Comparison of ENCODE assay signal across 10 cellular contexts in genomic region chr2:127423880-127424279, GRCh38. TPM values are rescaled to one million over a fixed set of nuclear protein-coding genes. Genes with fewer than 3 reads are reported as not detected.
DNase-seq lines count a peak whose midpoint lies in the region; ATAC-seq, FAIRE-seq and TF ChIP-seq lines count a peak whose summit lies in the region.
"Had no signal": no experiment of that assay in that cellular context is flagged by ENCODE, and none has a peak within 500 bp of the region (broad histone marks: within the 10 kb centered on the region; RNA-seq: fewer than 3 reads in every experiment).

No MANE protein-coding gene starts in this region.

- H3K27me3 Mint-ChIP-seq in CD4-positive, alpha-beta T cell, result peaks cover 50% of the 10 kb centered on the region
- H3K27me3 Mint-ChIP-seq in naive thymus-derived CD8-positive, alpha-beta T cell, result peaks cover 14 to 58% (median 37%) of the 10 kb centered on the region in 5 donors

- no peaks in the 10 kb centered on the region for H4K20me1 ChIP-seq in Loucy (ENCODE audit: insufficient read depth, low read length, poor library complexity, severe bottlenecking)

- DNase-seq in CD4-positive, alpha-beta T cell, result no peak
- DNase-seq in adipocyte (ENCODE audit: low read depth) (no peak), RCC 7860 (ENCODE audit: low spot score) (no peak), NCI-H2081 treated with DMSO at 0.1 percent for 48 hours (lab: John Stamatoyannopoulos, UW) (no peak), NCI-H1105 treated with DMSO at 0.1 percent for 48 hours (lab: John Stamatoyannopoulos, UW) (no peak)
- DNase-seq in naive thymus-derived CD8-positive, alpha-beta T cell, result no peak
- DNase-seq: NCI-H187, nucleus accumbens had no signal

- H3K4me1 Mint-ChIP-seq in CD4-positive, alpha-beta T cell (ENCODE audit: low read depth), result peaks cover 8% of the 10 kb centered on the region
- H3K4me1 Mint-ChIP-seq in naive thymus-derived CD8-positive, alpha-beta T cell, result peaks cover 2 to 16% (median 9%) of the 10 kb centered on the region in 4 donors

- no peaks in the 10 kb centered on the region for H3K36me3 Mint-ChIP-seq in CD4-positive, alpha-beta T cell (ENCODE audit: low read depth)
- peaks cover 0 to 5% (median 0%) of the 10 kb centered on the region in 3 donors for H3K36me3 Mint-ChIP-seq in naive thymus-derived CD8-positive, alpha-beta T cell

- no peaks in the 10 kb centered on the region for H3K79me2 ChIP-seq in Loucy (ENCODE audit: insufficient read depth, low read length)

- no peaks in the 10 kb centered on the region for H3F3A ChIP-seq in Loucy (ENCODE audit: low read depth)

- peak overlapping the region; percentile 12 for H3K4me3 Mint-ChIP-seq in CD4-positive, alpha-beta T cell
- H3K4me3 Mint-ChIP-seq in naive thymus-derived CD8-positive, alpha-beta T cell, result peak overlapping the region in 9 of 10 donors; percentile 5 to 63 (median 44)

- 0 out of 2 replicates have a peak overlapping the region, but pooled peaks have one; percentile 32 for H2AFZ ChIP-seq in Loucy (ENCODE audit: low read length)

- intact Hi-C loops in CD4-positive, alpha-beta T cell (cut with DNase I, micrococcal nuclease), result no loop called here

- peaks cover 29% of the 10 kb centered on the region for H3K27me3 ChIP-seq in CD4-positive, alpha-beta T cell (ENCODE audit: control insufficient read depth, insufficient read depth, low read length)
- H3K27me3 ChIP-seq in Loucy (ENCODE audit: insufficient read depth, low read length, poor library complexity, severe bottlenecking) (no peaks in the 10 kb centered on the region), adipocyte (replicated peaks; ENCODE audit: control insufficient read depth, insufficient read depth, low read length) (peaks cover 16% of the 10 kb centered on the region)

- no peaks in the 10 kb centered on the region for H3K9me3 Mint-ChIP-seq in CD4-positive, alpha-beta T cell
- no peaks in the 10 kb centered on the region for H3K9me3 Mint-ChIP-seq in naive thymus-derived CD8-positive, alpha-beta T cell

- ATAC-seq in CD4-positive, alpha-beta T cell (ENCODE audit: poor library complexity), result no peak
- ATAC-seq in naive thymus-derived CD8-positive, alpha-beta T cell, result no peak
- no peak for ATAC-seq in GM21786 (IDR thresholded peaks at IDR 0.05; ENCODE audit: unreplicated experiment)

- CTCF ChIA-PET in CD4-positive, alpha-beta T cell (lab: Charles Lee), result interaction anchor here (1.1 kb wide), 1 partner anchor 8 kb away, joined by 3 read pairs; no protein-coding TSS in a partner anchor

- H3K4me2 ChIP-seq in Loucy (ENCODE audit: low read depth, low read length, poor library complexity, severe bottlenecking), result peak overlapping the region; percentile 70

- H3K27ac ChIP-seq in CD4-positive, alpha-beta T cell (ENCODE audit: low read depth, low read length), result no peak overlapping the region

- FAIRE-seq in RCC 7860 (lab: Jason Lieb, UNC), result no peak

- H3K4me3 ChIP-seq in Loucy (ENCODE audit: low read length, poor library complexity, severe bottlenecking) (peak overlapping the region; percentile 57), adipocyte (ENCODE audit: low read length) (peak overlapping the region; percentile 72)

- H3K9ac ChIP-seq in Loucy (ENCODE audit: low read depth, low read length, poor library complexity, severe bottlenecking) (no peak overlapping the region), adipocyte (ENCODE audit: low read length) (no peak overlapping the region)

- H3K9me2 ChIP-seq in Loucy (replicated peaks; ENCODE audit: low read depth, low read length), result no peaks in the 10 kb centered on the region

- POLR2A ChIA-PET in CD4-positive, alpha-beta T cell (lab: Charles Lee), result no interaction called here
- POLR2A ChIA-PET in naive thymus-derived CD8-positive, alpha-beta T cell (lab: Charles Lee), result interaction anchor here (0.8 kb wide), 1 partner anchor 33 kb away, joined by 3 read pairs; no protein-coding TSS in a partner anchor

- H3K9me3 ChIP-seq in CD4-positive, alpha-beta T cell (ENCODE audit: control insufficient read depth, low read length), result no peaks in the 10 kb centered on the region
- no peaks in the 10 kb centered on the region for H3K9me3 ChIP-seq in Loucy (ENCODE audit: insufficient read depth, low read depth, low read length)
- no peaks in the 10 kb centered on the region for H3K9me3 ChIP-seq in adipocyte (ENCODE audit: control insufficient read depth, low read length)

- no peak for TF ChIP-seq CTCF in CD4-positive, alpha-beta T cell (IDR thresholded peaks at IDR 0.05)
- peak; percentile 25; the same call in 1 of the 2 replicates for TF ChIP-seq CTCF in Loucy (conservative IDR thresholded peaks at IDR 0.05; ENCODE audit: low read length)

- H3K27ac Mint-ChIP-seq in CD4-positive, alpha-beta T cell, result no peak overlapping the region
- peak overlapping the region in 1 of 10 donors; percentile 32 for H3K27ac Mint-ChIP-seq in naive thymus-derived CD8-positive, alpha-beta T cell

- H3K36me3 ChIP-seq in Loucy (ENCODE audit: insufficient read depth, low read length) (no peaks in the 10 kb centered on the region), adipocyte (ENCODE audit: control insufficient read depth, insufficient read depth, low read length, severe bottlenecking) (no peaks in the 10 kb centered on the region)

- H3K4me1 ChIP-seq in Loucy (ENCODE audit: insufficient read depth, low read length, poor library complexity, severe bottlenecking) (no peaks in the 10 kb centered on the region), adipocyte (ENCODE audit: control insufficient read depth, insufficient read depth, low read length) (peaks cover 9% of the 10 kb centered on the region)

RNA-seq across cellular contexts. Expression of gene PROC, which starts 5.7 kb away (rescaled TPM):
- under 1 TPM in 1 of 2 experiments, not detected in 1; 0.28 TPM for total RNA-seq in CD4-positive, alpha-beta T cell
- not detected for total RNA-seq in naive thymus-derived CD8-positive, alpha-beta T cell
- polyA plus RNA-seq in naive thymus-derived CD8-positive, alpha-beta T cell, result not detected

RNA-seq across cellular contexts. Expression of gene MAP3K2, which starts 36.1 kb away (rescaled TPM):
- 100 to 1,000 TPM; 103 to 105 TPM for total RNA-seq in CD4-positive, alpha-beta T cell
- 10 to 100 TPM; 75.0 to 80.6 TPM for total RNA-seq in naive thymus-derived CD8-positive, alpha-beta T cell
- 10 to 100 TPM; 36.0 to 51.9 (median 40.8) TPM for polyA plus RNA-seq in naive thymus-derived CD8-positive, alpha-beta T cell
